2 cellular contexts compared by ENCODE assay signal in the genomic region with DNA sequence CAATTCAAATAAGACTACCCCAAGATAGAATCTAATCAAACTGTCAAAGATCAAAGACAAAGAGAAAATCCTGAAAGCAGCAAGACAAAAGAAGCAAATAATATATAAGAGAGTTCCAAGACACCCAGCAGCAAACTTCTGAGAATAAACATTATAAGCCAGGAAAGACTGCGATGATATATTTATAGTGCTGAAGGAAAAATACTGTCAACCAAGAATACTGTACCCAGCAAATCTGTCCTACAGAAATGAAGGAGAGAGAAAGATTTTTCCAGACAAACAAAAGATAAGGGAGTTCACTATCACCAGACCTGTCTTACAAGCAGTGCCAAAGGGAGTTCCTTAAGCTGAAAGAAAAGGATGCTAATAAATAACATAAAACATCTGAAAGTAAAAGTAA.
TF ChIP-seq lines count a peak whose summit lies in the region.

No MANE protein-coding gene starts in this region.

TF ChIP-seq in HEK293, 187 proteins besides CTCF, POLR2A, EP300 and RAD21 (continued from another document):
- TF ChIP-seq HIC1 (tag by site-specific recombination; IDR thresholded peaks at IDR 0.05) (no peak), ZNF704 (tag by site-specific recombination; IDR thresholded peaks at IDR 0.05) (no peak), ZNF37A (tag by site-specific recombination; IDR thresholded peaks at IDR 0.05) (no peak), ZNF664 (tag by site-specific recombination; IDR thresholded peaks at IDR 0.05) (no peak), ZNF510 (tag by site-specific recombination; IDR thresholded peaks at IDR 0.05; ENCODE audit: insufficient replicate concordance) (peak; percentile 20), ZNF501 (tag by site-specific recombination; IDR thresholded peaks at IDR 0.05) (no peak), SETDB1 (IDR thresholded peaks at IDR 0.05; ENCODE audit: insufficient read length, low read length) (peak; percentile 98), ZNF654 (tag by site-specific recombination; IDR thresholded peaks at IDR 0.05; ENCODE audit: low read depth) (no peak), ZNF248 (tag by site-specific recombination; IDR thresholded peaks at IDR 0.05) (no peak), ZNF280D (tag by site-specific recombination; IDR thresholded peaks at IDR 0.05) (no peak)
- TF ChIP-seq, protein P1, sequence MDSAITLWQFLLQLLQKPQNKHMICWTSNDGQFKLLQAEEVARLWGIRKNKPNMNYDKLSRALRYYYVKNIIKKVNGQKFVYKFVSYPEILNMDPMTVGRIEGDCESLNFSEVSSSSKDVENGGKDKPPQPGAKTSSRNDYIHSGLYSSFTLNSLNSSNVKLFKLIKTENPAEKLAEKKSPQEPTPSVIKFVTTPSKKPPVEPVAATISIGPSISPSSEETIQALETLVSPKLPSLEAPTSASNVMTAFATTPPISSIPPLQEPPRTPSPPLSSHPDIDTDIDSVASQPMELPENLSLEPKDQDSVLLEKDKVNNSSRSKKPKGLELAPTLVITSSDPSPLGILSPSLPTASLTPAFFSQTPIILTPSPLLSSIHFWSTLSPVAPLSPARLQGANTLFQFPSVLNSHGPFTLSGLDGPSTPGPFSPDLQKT (IDR thresholded peaks at IDR 0.05; ENCODE audit: borderline replicate concordance, low read depth, low read length): no peak
- TF ChIP-seq, protein P2, sequence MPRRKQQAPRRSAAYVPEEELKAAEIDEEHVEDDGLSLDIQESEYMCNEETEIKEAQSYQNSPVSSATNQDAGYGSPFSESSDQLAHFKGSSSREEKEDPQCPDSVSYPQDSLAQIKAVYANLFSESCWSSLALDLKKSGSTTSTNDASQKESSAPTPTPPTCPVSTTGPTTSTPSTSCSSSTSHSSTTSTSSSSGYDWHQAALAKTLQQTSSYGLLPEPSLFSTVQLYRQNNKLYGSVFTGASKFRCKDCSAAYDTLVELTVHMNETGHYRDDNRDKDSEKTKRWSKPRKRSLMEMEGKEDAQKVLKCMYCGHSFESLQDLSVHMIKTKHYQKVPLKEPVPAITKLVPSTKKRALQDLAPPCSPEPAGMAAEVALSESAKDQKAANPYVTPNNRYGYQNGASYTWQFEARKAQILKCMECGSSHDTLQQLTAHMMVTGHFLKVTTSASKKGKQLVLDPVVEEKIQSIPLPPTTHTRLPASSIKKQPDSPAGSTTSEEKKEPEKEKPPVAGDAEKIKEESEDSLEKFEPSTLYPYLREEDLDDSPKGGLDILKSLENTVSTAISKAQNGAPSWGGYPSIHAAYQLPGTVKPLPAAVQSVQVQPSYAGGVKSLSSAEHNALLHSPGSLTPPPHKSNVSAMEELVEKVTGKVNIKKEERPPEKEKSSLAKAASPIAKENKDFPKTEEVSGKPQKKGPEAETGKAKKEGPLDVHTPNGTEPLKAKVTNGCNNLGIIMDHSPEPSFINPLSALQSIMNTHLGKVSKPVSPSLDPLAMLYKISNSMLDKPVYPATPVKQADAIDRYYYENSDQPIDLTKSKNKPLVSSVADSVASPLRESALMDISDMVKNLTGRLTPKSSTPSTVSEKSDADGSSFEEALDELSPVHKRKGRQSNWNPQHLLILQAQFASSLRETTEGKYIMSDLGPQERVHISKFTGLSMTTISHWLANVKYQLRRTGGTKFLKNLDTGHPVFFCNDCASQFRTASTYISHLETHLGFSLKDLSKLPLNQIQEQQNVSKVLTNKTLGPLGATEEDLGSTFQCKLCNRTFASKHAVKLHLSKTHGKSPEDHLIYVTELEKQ (tag by site-specific recombination; IDR thresholded peaks at IDR 0.05; ENCODE audit: borderline replicate concordance): no peak

TF ChIP-seq in GM12878, 131 proteins besides CTCF, POLR2A, EP300 and RAD21 (continued from another document):
- TF ChIP-seq CEBPZ (IDR thresholded peaks at IDR 0.05; ENCODE audit: low read depth, low read length): no peak
- no peak for TF ChIP-seq TAF1 (IDR thresholded peaks at IDR 0.05; ENCODE audit: borderline replicate concordance, low read depth, low read length)
- peak; percentile 63; the same call in 1 of the 2 replicates for TF ChIP-seq CBX5 (IDR thresholded peaks at IDR 0.05; ENCODE audit: low read depth)
- TF ChIP-seq, protein P3, sequence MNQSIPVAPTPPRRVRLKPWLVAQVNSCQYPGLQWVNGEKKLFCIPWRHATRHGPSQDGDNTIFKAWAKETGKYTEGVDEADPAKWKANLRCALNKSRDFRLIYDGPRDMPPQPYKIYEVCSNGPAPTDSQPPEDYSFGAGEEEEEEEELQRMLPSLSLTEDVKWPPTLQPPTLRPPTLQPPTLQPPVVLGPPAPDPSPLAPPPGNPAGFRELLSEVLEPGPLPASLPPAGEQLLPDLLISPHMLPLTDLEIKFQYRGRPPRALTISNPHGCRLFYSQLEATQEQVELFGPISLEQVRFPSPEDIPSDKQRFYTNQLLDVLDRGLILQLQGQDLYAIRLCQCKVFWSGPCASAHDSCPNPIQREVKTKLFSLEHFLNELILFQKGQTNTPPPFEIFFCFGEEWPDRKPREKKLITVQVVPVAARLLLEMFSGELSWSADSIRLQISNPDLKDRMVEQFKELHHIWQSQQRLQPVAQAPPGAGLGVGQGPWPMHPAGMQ (IDR thresholded peaks at IDR 0.05; ENCODE audit: borderline replicate concordance): no peak
- no peak for TF ChIP-seq EGR1 (IDR thresholded peaks at IDR 0.05; ENCODE audit: borderline replicate concordance in 1 of 2, low read depth in 2 of 2, low read length in 2 of 2)
